In genomic region chr16:87964049-87964448, GRCh38 we compare ENCODE assay signal across 12 cellular contexts. TPM values are rescaled to one million over a fixed set of nuclear protein-coding genes. Genes with fewer than 3 reads are reported as not detected.
A peak's percentile ranks its signal among the peaks of the same experiment; 100 is the strongest.
DNase-seq lines count a peak whose midpoint lies in the region; ATAC-seq and TF ChIP-seq lines count a peak whose summit lies in the region.
"Had no signal": no experiment of that assay in that cellular context is flagged by ENCODE, and none has a peak within 500 bp of the region (broad histone marks: within the 10 kb centered on the region; RNA-seq: fewer than 3 reads in every experiment).

No MANE protein-coding gene starts in this region.

- H3K27me3 ChIP-seq in BLaER1 (no peaks in the 10 kb centered on the region), H7 (ENCODE audit: control insufficient read depth, insufficient read depth, low read length) (no peaks in the 10 kb centered on the region), brain microvascular endothelial cell (replicated peaks) (no peaks in the 10 kb centered on the region)
- H3K27me3 ChIP-seq: sigmoid colon had no signal

- H3K27me3 Mint-ChIP-seq in nephron (ENCODE audit: low read depth) = no peaks in the 10 kb centered on the region

- H3K4me3 Mint-ChIP-seq in nephron = no peak overlapping the region

- ATAC-seq in HG03469 (IDR thresholded peaks at IDR 0.05; ENCODE audit: unreplicated experiment) (no peak), HG02973 (IDR thresholded peaks at IDR 0.05; ENCODE audit: unreplicated experiment) (no peak)

- peaks cover 2% of the 10 kb centered on the region for H3K9me3 Mint-ChIP-seq in nephron

- peaks cover 9% of the 10 kb centered on the region for H3K36me3 Mint-ChIP-seq in nephron (ENCODE audit: low read depth)

- DNase-seq in H7 (peak; percentile 28), brain microvascular endothelial cell (no peak), NCI-H446 treated with DMSO at 0.1 percent for 48 hours (lab: John Stamatoyannopoulos, UW) (no peak)
- DNase-seq: NCI-H2171 treated with DMSO at 0.1 percent for 48 hours, sigmoid colon had no signal

- H3K9ac ChIP-seq in BLaER1 = no peak overlapping the region; the same call in 1 of the 2 replicates

- H4K20me1 ChIP-seq in BLaER1 = peaks cover 40% of the 10 kb centered on the region; the same call in 1 of the 2 replicates

- peaks cover 65% of the 10 kb centered on the region for H3K4me1 ChIP-seq in BLaER1

- no peak overlapping the region for H3K4me3 ChIP-seq in BLaER1
- no peak overlapping the region for H3K4me3 ChIP-seq in H7 (ENCODE audit: insufficient read depth, low read depth, low read length)
- H3K4me3 ChIP-seq in brain microvascular endothelial cell (ENCODE audit: low read depth, low read length) = no peak overlapping the region
- H3K4me3 ChIP-seq: sigmoid colon had no signal

- H3K36me3 ChIP-seq in BLaER1 (no peaks in the 10 kb centered on the region), H7 (replicated peaks; ENCODE audit: control insufficient read depth, insufficient read depth, low read length) (no peaks in the 10 kb centered on the region), brain microvascular endothelial cell (replicated peaks) (no peaks in the 10 kb centered on the region)
- H3K36me3 ChIP-seq: sigmoid colon had no signal

- H3K9me3 ChIP-seq in BLaER1 = no peaks in the 10 kb centered on the region
- H3K9me3 ChIP-seq: sigmoid colon had no signal

- no peak for TF ChIP-seq CTCF in brain microvascular endothelial cell (IDR thresholded peaks at IDR 0.05; ENCODE audit: low read depth, low read length, missing control alignments)
- no peak for TF ChIP-seq CTCF in nephron (IDR thresholded peaks at IDR 0.05; ENCODE audit: unreplicated experiment in 3 of 3)

- H3K4me1 Mint-ChIP-seq in nephron = peaks cover 21% of the 10 kb centered on the region

- peak overlapping the region; percentile 3; the same call in 1 of the 2 replicates for H3K27ac ChIP-seq in BLaER1
- H3K27ac ChIP-seq in brain microvascular endothelial cell = peak overlapping the region; percentile 65

- in situ Hi-C loops in brain microvascular endothelial cell (cut with HindIII; ENCODE audit: low pct_ligation_motif_present, low sequenced_read_pairs) = no loop called here

- peak overlapping the region; percentile 49 for H3K4me2 ChIP-seq in BLaER1

- H3K27ac Mint-ChIP-seq in nephron = peak overlapping the region; percentile 42 to 85 (median 66)

RNA-seq across cellular contexts. Expression of gene BANP, which starts 12.8 kb away (rescaled TPM):
- total RNA-seq in H7 (2014; rRNA removed; shearing (Covaris generic)) = 37.3 and 39.3 TPM in 2 replicates

RNA-seq across cellular contexts. Expression of gene CA5A, which starts 27.7 kb away (rescaled TPM):
- not detected in 2 replicates for total RNA-seq in H7 (2014; rRNA removed; shearing (Covaris generic))
- total RNA-seq: dermis microvascular lymphatic vessel endothelial cell, LHCN-M2, OCI-LY7, sigmoid colon had no signal
